ENCODE assay signal across 1 cellular context in the genomic region with DNA sequence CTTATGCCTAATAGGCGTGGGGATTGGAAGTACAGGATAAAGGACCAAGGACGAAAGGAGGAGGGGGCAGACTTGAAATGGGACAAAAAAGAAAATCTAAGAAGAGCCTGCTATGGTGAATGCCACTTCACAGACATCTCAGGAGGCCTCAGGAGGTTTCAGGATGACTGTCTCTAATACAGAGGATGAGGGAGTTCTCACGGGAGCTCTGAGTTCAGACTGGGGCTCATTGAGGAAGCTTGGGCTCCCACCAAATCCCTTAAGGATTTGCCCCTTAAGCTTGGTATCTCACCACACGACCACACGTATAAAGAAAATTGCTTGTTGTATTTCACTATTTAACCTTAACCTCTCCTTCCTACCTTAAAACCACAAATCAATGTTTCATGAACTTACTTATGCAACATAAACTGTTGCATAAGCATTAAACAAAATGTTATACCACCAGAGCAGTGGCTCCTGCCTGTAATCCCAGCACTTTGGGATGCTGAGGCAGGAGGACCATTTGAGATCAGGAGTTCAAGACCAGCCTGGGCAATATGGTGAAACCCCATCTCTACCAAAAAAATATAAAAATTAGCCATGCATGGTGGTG.
TF ChIP-seq lines count a peak whose summit lies in the region.

No MANE protein-coding gene starts in this region.

TF ChIP-seq in SK-N-SH treated with all-trans-retinoic acid at 6 μM for 48 hours, 23 proteins besides CTCF, POLR2A, EP300 and RAD21 (continued from another document):
- no peak for TF ChIP-seq TSHZ2 (CRISPR knock-in tag; IDR thresholded peaks at IDR 0.05)
- TF ChIP-seq TOX (CRISPR knock-in tag; IDR thresholded peaks at IDR 0.05; ENCODE audit: borderline replicate concordance) = no peak
- TF ChIP-seq GLIS3 (CRISPR knock-in tag; IDR thresholded peaks at IDR 0.05) = no peak
- TF ChIP-seq BACH2 (CRISPR knock-in tag; IDR thresholded peaks at IDR 0.05; ENCODE audit: borderline replicate concordance) = no peak
- no peak for TF ChIP-seq ZNF565 (CRISPR knock-in tag; conservative IDR thresholded peaks at IDR 0.05; ENCODE audit: low read depth)
- TF ChIP-seq TCF4 (CRISPR knock-in tag; IDR thresholded peaks at IDR 0.05; ENCODE audit: borderline replicate concordance) = no peak
